In the genomic region with DNA sequence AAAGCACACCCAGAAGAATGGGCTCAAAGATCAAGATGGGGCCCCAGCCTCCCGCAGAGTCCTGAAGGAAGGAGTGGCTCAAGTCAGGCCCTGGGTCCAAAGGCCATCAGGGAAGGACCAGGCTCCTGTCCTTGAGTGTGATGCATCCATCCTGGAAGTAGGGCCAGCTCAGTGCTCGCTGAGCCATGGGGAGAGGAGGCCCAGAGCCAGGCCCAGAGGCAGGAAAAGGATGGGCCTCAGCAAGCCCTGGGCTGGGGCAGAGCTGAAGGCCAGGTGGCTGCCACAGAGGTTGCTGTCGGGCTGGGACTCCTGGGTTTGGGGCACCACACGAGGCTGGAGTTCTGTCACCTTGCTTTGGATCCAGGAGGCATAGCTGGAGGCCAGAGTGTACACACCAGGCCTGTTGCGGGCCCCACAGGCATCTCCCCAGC, we compare ENCODE assay signal across 1 cellular context.
TF ChIP-seq lines count a peak whose summit lies in the region.

No MANE protein-coding gene starts in this region.

TF ChIP-seq in GM23338, 12 proteins besides CTCF, POLR2A, EP300 and RAD21:
- TF ChIP-seq EZH2 (IDR thresholded peaks at IDR 0.05; ENCODE audit: low read depth, unreplicated experiment) (no peak), NANOG (IDR thresholded peaks at IDR 0.05; ENCODE audit: borderline replicate concordance) (no peak), JUNB (IDR thresholded peaks at IDR 0.05; ENCODE audit: unreplicated experiment) (no peak), CREB1 (CRISPR knock-in tag; IDR thresholded peaks at IDR 0.05; ENCODE audit: low read depth) (no peak), EZH2phosphoT487 (IDR thresholded peaks at IDR 0.05; ENCODE audit: unreplicated experiment) (no peak), ZNF114 (CRISPR knock-in tag; IDR thresholded peaks at IDR 0.05) (no peak), POLR2AphosphoS5 (IDR thresholded peaks at IDR 0.05; ENCODE audit: low read depth) (no peak), STAT1 (IDR thresholded peaks at IDR 0.05; ENCODE audit: unreplicated experiment) (no peak), ZNF331 (CRISPR knock-in tag; IDR thresholded peaks at IDR 0.05; ENCODE audit: low read depth) (no peak)
- TF ChIP-seq, protein P1, sequence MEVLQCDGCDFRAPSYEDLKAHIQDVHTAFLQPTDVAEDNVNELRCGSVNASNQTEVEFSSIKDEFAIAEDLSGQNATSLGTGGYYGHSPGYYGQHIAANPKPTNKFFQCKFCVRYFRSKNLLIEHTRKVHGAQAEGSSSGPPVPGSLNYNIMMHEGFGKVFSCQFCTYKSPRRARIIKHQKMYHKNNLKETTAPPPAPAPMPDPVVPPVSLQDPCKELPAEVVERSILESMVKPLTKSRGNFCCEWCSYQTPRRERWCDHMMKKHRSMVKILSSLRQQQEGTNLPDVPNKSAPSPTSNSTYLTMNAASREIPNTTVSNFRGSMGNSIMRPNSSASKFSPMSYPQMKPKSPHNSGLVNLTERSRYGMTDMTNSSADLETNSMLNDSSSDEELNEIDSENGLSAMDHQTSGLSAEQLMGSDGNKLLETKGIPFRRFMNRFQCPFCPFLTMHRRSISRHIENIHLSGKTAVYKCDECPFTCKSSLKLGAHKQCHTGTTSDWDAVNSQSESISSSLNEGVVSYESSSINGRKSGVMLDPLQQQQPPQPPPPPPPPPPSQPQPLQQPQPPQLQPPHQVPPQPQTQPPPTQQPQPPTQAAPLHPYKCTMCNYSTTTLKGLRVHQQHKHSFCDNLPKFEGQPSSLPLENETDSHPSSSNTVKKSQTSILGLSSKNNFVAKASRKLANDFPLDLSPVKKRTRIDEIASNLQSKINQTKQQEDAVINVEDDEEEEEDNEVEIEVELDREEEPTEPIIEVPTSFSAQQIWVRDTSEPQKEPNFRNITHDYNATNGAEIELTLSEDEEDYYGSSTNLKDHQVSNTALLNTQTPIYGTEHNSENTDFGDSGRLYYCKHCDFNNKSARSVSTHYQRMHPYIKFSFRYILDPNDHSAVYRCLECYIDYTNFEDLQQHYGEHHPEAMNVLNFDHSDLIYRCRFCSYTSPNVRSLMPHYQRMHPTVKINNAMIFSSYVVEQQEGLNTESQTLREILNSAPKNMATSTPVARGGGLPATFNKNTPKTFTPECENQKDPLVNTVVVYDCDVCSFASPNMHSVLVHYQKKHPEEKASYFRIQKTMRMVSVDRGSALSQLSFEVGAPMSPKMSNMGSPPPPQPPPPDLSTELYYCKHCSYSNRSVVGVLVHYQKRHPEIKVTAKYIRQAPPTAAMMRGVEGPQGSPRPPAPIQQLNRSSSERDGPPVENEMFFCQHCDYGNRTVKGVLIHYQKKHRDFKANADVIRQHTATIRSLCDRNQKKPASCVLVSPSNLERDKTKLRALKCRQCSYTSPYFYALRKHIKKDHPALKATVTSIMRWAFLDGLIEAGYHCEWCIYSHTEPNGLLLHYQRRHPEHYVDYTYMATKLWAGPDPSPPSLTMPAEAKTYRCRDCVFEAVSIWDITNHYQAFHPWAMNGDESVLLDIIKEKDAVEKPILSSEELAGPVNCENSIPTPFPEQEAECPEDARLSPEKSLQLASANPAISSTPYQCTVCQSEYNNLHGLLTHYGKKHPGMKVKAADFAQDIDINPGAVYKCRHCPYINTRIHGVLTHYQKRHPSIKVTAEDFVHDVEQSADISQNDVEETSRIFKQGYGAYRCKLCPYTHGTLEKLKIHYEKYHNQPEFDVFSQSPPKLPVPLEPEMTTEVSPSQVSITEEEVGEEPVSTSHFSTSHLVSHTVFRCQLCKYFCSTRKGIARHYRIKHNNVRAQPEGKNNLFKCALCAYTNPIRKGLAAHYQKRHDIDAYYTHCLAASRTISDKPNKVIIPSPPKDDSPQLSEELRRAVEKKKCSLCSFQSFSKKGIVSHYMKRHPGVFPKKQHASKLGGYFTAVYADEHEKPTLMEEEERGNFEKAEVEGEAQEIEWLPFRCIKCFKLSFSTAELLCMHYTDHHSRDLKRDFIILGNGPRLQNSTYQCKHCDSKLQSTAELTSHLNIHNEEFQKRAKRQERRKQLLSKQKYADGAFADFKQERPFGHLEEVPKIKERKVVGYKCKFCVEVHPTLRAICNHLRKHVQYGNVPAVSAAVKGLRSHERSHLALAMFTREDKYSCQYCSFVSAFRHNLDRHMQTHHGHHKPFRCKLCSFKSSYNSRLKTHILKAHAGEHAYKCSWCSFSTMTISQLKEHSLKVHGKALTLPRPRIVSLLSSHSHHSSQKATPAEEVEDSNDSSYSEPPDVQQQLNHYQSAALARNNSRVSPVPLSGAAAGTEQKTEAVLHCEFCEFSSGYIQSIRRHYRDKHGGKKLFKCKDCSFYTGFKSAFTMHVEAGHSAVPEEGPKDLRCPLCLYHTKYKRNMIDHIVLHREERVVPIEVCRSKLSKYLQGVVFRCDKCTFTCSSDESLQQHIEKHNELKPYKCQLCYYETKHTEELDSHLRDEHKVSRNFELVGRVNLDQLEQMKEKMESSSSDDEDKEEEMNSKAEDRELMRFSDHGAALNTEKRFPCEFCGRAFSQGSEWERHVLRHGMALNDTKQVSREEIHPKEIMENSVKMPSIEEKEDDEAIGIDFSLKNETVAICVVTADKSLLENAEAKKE (CRISPR knock-in tag; IDR thresholded peaks at IDR 0.05) = no peak
- TF ChIP-seq, protein P2, sequence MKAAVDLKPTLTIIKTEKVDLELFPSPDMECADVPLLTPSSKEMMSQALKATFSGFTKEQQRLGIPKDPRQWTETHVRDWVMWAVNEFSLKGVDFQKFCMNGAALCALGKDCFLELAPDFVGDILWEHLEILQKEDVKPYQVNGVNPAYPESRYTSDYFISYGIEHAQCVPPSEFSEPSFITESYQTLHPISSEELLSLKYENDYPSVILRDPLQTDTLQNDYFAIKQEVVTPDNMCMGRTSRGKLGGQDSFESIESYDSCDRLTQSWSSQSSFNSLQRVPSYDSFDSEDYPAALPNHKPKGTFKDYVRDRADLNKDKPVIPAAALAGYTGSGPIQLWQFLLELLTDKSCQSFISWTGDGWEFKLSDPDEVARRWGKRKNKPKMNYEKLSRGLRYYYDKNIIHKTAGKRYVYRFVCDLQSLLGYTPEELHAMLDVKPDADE (IDR thresholded peaks at IDR 0.05) = no peak
- TF ChIP-seq, protein P3, sequence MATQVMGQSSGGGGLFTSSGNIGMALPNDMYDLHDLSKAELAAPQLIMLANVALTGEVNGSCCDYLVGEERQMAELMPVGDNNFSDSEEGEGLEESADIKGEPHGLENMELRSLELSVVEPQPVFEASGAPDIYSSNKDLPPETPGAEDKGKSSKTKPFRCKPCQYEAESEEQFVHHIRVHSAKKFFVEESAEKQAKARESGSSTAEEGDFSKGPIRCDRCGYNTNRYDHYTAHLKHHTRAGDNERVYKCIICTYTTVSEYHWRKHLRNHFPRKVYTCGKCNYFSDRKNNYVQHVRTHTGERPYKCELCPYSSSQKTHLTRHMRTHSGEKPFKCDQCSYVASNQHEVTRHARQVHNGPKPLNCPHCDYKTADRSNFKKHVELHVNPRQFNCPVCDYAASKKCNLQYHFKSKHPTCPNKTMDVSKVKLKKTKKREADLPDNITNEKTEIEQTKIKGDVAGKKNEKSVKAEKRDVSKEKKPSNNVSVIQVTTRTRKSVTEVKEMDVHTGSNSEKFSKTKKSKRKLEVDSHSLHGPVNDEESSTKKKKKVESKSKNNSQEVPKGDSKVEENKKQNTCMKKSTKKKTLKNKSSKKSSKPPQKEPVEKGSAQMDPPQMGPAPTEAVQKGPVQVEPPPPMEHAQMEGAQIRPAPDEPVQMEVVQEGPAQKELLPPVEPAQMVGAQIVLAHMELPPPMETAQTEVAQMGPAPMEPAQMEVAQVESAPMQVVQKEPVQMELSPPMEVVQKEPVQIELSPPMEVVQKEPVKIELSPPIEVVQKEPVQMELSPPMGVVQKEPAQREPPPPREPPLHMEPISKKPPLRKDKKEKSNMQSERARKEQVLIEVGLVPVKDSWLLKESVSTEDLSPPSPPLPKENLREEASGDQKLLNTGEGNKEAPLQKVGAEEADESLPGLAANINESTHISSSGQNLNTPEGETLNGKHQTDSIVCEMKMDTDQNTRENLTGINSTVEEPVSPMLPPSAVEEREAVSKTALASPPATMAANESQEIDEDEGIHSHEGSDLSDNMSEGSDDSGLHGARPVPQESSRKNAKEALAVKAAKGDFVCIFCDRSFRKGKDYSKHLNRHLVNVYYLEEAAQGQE (IDR thresholded peaks at IDR 0.05; ENCODE audit: unreplicated experiment) = no peak
